Comparison of ENCODE assay signal across 25 cellular contexts in the genomic region with DNA sequence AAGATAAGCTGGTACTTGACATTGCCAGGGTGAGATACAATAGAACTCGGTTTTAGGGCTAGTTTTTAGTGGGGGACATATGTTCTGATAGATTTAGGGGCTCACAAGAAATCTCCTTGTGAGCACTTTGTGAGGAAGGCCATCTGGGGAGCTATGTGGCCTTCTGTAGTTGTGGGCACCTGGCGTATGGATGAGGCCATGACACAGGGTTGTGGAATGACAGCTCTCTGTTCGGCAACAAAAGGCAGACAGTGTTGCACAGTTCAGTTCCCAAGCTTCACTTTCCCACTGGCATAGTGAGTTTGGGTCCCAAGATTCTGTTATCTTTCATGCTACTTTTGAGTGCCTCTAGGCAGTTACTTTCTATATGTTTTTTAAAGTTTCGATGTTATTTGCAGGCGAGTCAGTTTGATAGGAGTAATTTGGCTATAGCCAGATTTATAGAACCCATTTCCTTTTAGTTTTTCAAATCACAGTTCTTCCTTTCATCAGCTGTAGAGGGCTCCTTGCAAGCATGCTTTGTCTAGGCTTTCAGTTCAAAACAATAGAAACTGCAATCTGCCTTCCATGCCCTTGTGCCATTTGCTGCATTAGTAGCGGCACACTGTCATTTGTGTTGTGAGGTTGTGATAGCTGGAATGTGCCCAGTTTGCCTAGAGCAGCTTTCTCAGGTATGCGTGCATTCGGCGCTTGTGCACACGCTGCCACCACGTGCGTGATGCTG.
DNase-seq lines count a peak whose midpoint lies in the region; FAIRE-seq and TF ChIP-seq lines count a peak whose summit lies in the region.
"Had no signal": no experiment of that assay in that cellular context is flagged by ENCODE, and none has a peak within 500 bp of the region (broad histone marks: within the 10 kb centered on the region; RNA-seq: fewer than 3 reads in every experiment).

No MANE protein-coding gene starts in this region.

- no peak overlapping the region for H3K4me3 ChIP-seq in Caco-2 (ENCODE audit: low read depth, low read length)
- H3K4me3 ChIP-seq: esophagus squamous epithelium, HAP-1, MG63, Peyer's patch, SK-N-MC, tibial nerve had no signal

- FAIRE-seq in H54 (lab: Jason Lieb, UNC) (peak; percentile 57), HTR-8/SVneo (lab: Jason Lieb, UNC) (no peak)

- peaks cover 11% of the 10 kb centered on the region for H3K4me1 ChIP-seq in Caco-2
- H3K4me1 ChIP-seq: HAP-1, Peyer's patch had no signal

- TF ChIP-seq POLR2A in H54 (IDR thresholded peaks at IDR 0.05; ENCODE audit: low read depth, low read length), result no peak

- DNase-seq in Caco-2 (no peak), H54 (ENCODE audit: insufficient read length, low spot score) (no peak), globus pallidus (ENCODE audit: low spot score) (peak; percentile 53), osteocyte (ENCODE audit: extremely low spot score, unreplicated experiment) (no peak), HTR-8/SVneo (ENCODE audit: insufficient read length, low spot score) (no peak), cerebellum (ENCODE audit: low spot score) (no peak), cortex of kidney (lab: John Stamatoyannopoulos, UW) (no peak)
- no peak for DNase-seq in activated effector memory CD4-positive, alpha-beta T cell treated with Interleukin-2 at 50 U/mL for 16 hours
- DNase-seq: activated CD4-positive, alpha-beta T cell treated with anti-CD3 and anti-CD28 coated beads, Interleukin-2, amount 50 U/mL, for 4 hours; activated naive CD4-positive, alpha-beta T cell; CD4-positive, alpha-beta memory T cell; cerebellar nuclear complex; effector memory CD4-positive, alpha-beta T cell; esophagus squamous epithelium; left colon; MG63; NCI-H1436; NCI-H524 treated with DMSO at 0.1 percent for 48 hours; Peyer's patch; stimulated activated CD4-positive, alpha-beta T cell treated with anti-CD3 and anti-CD28 coated beads, Interleukin-4, amount 100 ng/mL, for 1 hour; T-helper 2 cell had no signal

- H3K36me3 Mint-ChIP-seq in Caco-2 (ENCODE audit: insufficient read depth, unreplicated experiment), result peaks cover 52% of the 10 kb centered on the region
- H3K36me3 Mint-ChIP-seq in osteocyte (ENCODE audit: unreplicated experiment), result peaks cover 55% of the 10 kb centered on the region

- H3K27me3 Mint-ChIP-seq in Caco-2 (ENCODE audit: insufficient read depth, unreplicated experiment) (no peaks in the 10 kb centered on the region), osteocyte (ENCODE audit: unreplicated experiment) (no peaks in the 10 kb centered on the region)
- H3K27me3 Mint-ChIP-seq: CD4-positive, alpha-beta memory T cell; stimulated activated naive CD8-positive, alpha-beta T cell treated with anti-CD3 and anti-CD28 coated beads, Interleukin-15, Interleukin-2, amounts not matched to agents 100 ng/mL and 50 ng/mL, for 24 hours had no signal

- CTCF ChIA-PET in Caco-2 (lab: Charles Lee), result no interaction called here

- no peaks in the 10 kb centered on the region for H3K9me3 ChIP-seq in Caco-2
- H3K9me3 ChIP-seq: esophagus squamous epithelium, HAP-1, MG63, Peyer's patch, tibial nerve had no signal

- TF ChIP-seq CTCF in Caco-2 (IDR thresholded peaks at IDR 0.05; ENCODE audit: insufficient read depth in 1 of 2, low read depth in 1 of 2, low read length in 1 of 2, severe bottlenecking in 1 of 2, unreplicated experiment in 1 of 2) (no peak), osteocyte (IDR thresholded peaks at IDR 0.05) (no peak)

- H3K4me3 Mint-ChIP-seq in Caco-2 (ENCODE audit: unreplicated experiment), result no peak overlapping the region
- H3K4me3 Mint-ChIP-seq in osteocyte (ENCODE audit: unreplicated experiment), result no peak overlapping the region
- H3K4me3 Mint-ChIP-seq: CD4-positive, alpha-beta memory T cell; stimulated activated naive CD8-positive, alpha-beta T cell treated with anti-CD3 and anti-CD28 coated beads, Interleukin-15, Interleukin-2, amounts not matched to agents 100 ng/mL and 50 ng/mL, for 24 hours had no signal

- BruUV-seq in Caco-2 (replicated peaks; lab: Mats Ljungman, UMichigan), result no TSS peak

- no peaks in the 10 kb centered on the region for H3K9me3 Mint-ChIP-seq in Caco-2 (ENCODE audit: unreplicated experiment)
- H3K9me3 Mint-ChIP-seq in osteocyte (ENCODE audit: unreplicated experiment), result no peaks in the 10 kb centered on the region
- H3K9me3 Mint-ChIP-seq: CD4-positive, alpha-beta memory T cell had no signal

- H3K4me1 Mint-ChIP-seq in Caco-2 (ENCODE audit: low read depth, unreplicated experiment), result peaks cover 16% of the 10 kb centered on the region
- peaks cover 47% of the 10 kb centered on the region for H3K4me1 Mint-ChIP-seq in osteocyte (ENCODE audit: unreplicated experiment)

- peaks cover 4% of the 10 kb centered on the region for H3K36me3 ChIP-seq in Caco-2 (ENCODE audit: control insufficient read depth, insufficient read depth, low read length)

- H3K27me3 ChIP-seq in Caco-2 (replicated peaks; ENCODE audit: control insufficient read depth, insufficient read depth, low read length), result no peaks in the 10 kb centered on the region
- H3K27me3 ChIP-seq: esophagus squamous epithelium, MG63, Peyer's patch, tibial nerve had no signal

- intact Hi-C loops in Caco-2 (cut with micrococcal nuclease; ENCODE audit: unreplicated experiment), result no loop called here

- POLR2A ChIA-PET in Caco-2 (lab: Charles Lee), result no interaction called here

- H3K27ac Mint-ChIP-seq in Caco-2 (ENCODE audit: unreplicated experiment) (peak overlapping the region; percentile 25), osteocyte (ENCODE audit: unreplicated experiment) (peak overlapping the region; percentile 42)
- H3K27ac Mint-ChIP-seq: stimulated activated naive CD8-positive, alpha-beta T cell treated with anti-CD3 and anti-CD28 coated beads, Interleukin-15, Interleukin-2, amounts not matched to agents 100 ng/mL and 50 ng/mL, for 24 hours had no signal
